In genomic region chrX:13194291-13195103, GRCh38 we compare ENCODE assay signal across 13 cellular contexts.
DNase-seq lines count a peak whose midpoint lies in the region; ATAC-seq and TF ChIP-seq lines count a peak whose summit lies in the region.
"Had no signal": no experiment of that assay in that cellular context is flagged by ENCODE, and none has a peak within 500 bp of the region (broad histone marks: within the 10 kb centered on the region; RNA-seq: fewer than 3 reads in every experiment).

No MANE protein-coding gene starts in this region.

- no peaks in the 10 kb centered on the region for H3K27me3 ChIP-seq in OCI-LY1 (ENCODE audit: insufficient read depth, low read length)
- H3K27me3 ChIP-seq in lung (ENCODE audit: control insufficient read depth, insufficient read depth) = no peaks in the 10 kb centered on the region
- H3K27me3 ChIP-seq: colonic mucosa, neural progenitor cell had no signal

- peaks cover 40% of the 10 kb centered on the region for H3K4me1 ChIP-seq in OCI-LY1 (ENCODE audit: insufficient read depth, low read length, severe bottlenecking)
- H3K4me1 ChIP-seq in lung (ENCODE audit: control insufficient read depth in 2 of 2, insufficient read depth in 2 of 2, low read length in 2 of 2) = peaks cover 0 to under 1% of the 10 kb centered on the region in 2 donors
- H3K4me1 ChIP-seq: colonic mucosa had no signal

- H3K79me2 ChIP-seq in OCI-LY1 (ENCODE audit: insufficient read depth, low read length) = no peaks in the 10 kb centered on the region

- CTCF ChIA-PET in activated naive CD4-positive, alpha-beta T cell treated with anti-CD3 and anti-CD28 coated beads, Interleukin-2, amount 10 ng/mL, durations not matched to agents 7 days and 5 days (lab: Charles Lee) = no interaction called here

- no peaks in the 10 kb centered on the region for H3K27me3 Mint-ChIP-seq in activated naive CD4-positive, alpha-beta T cell treated with anti-CD3 and anti-CD28 coated beads, Interleukin-2, amount 10 ng/mL, durations not matched to agents 7 days and 5 days

- H3F3A ChIP-seq in OCI-LY1 (ENCODE audit: insufficient read depth, low read length) = no peaks in the 10 kb centered on the region

- no peaks in the 10 kb centered on the region for H3K9me2 ChIP-seq in OCI-LY1 (ENCODE audit: low read depth, low read length)

- H3K27ac ChIP-seq in OCI-LY1 (ENCODE audit: low read depth, low read length, poor library complexity, severe bottlenecking) (peak overlapping the region; percentile 87), lung (ENCODE audit: low read depth in 1 of 2, low read length in 1 of 2) (no peak overlapping the region)
- H3K27ac ChIP-seq: colonic mucosa, neural progenitor cell had no signal

- H3K9ac ChIP-seq in OCI-LY1 (ENCODE audit: low read length) = peak overlapping the region; percentile 48
- H3K9ac ChIP-seq: neural progenitor cell had no signal

- no peaks in the 10 kb centered on the region for H3K4me1 Mint-ChIP-seq in activated naive CD4-positive, alpha-beta T cell treated with anti-CD3 and anti-CD28 coated beads, Interleukin-2, amount 10 ng/mL, durations not matched to agents 7 days and 5 days

- H3K27ac Mint-ChIP-seq in activated naive CD4-positive, alpha-beta T cell treated with anti-CD3 and anti-CD28 coated beads, Interleukin-2, amount 10 ng/mL, durations not matched to agents 7 days and 5 days = no peak overlapping the region
- H3K27ac Mint-ChIP-seq: activated T-helper 2 cell treated with anti-CD3 and anti-CD28 coated beads, Interferon-gamma antibody, Interleukin-2, Interleukin-4, amounts not matched to agents 10 μg/mL and 5 μg/mL and 100 μg/mL, durations not matched to agents 14 hours and 24 hours and 36 hours; neural progenitor cell had no signal

- no peaks in the 10 kb centered on the region for H3K9me3 Mint-ChIP-seq in activated naive CD4-positive, alpha-beta T cell treated with anti-CD3 and anti-CD28 coated beads, Interleukin-2, amount 10 ng/mL, durations not matched to agents 7 days and 5 days
- H3K9me3 Mint-ChIP-seq: activated T-helper 2 cell treated with anti-CD3 and anti-CD28 coated beads, Interferon-gamma antibody, Interleukin-2, Interleukin-4, amounts not matched to agents 10 μg/mL and 5 μg/mL and 100 μg/mL, durations not matched to agents 14 hours and 24 hours and 36 hours; CD8-positive, alpha-beta memory T cell had no signal

- WGBS in lung, 2 donors = 24 to 31% methylated on average over 4 of the region's 4 CpGs

- peak; percentile 58 for DNase-seq in DMS79 treated with DMSO at 0.1 percent for 48 hours (lab: John Stamatoyannopoulos, UW)
- peak; percentile 52 for DNase-seq in NCI-H1436 (lab: John Stamatoyannopoulos, UW)
- DNase-seq in lung (ENCODE audit: low spot score) = no peak
- no peak for DNase-seq in RKO (ENCODE audit: low spot score)
- no peak for DNase-seq in nucleus accumbens (lab: John Stamatoyannopoulos, UW)
- no peak for DNase-seq in activated naive CD4-positive, alpha-beta T cell treated with anti-CD3 and anti-CD28 coated beads, Interleukin-2, amount 10 ng/mL, durations not matched to agents 7 days and 5 days
- DNase-seq in OCI-M2 (lab: John Stamatoyannopoulos, UW; ENCODE audit: unreplicated experiment) = no peak
- DNase-seq: CD8-positive, alpha-beta memory T cell; colonic mucosa; stimulated activated CD4-positive, alpha-beta T cell treated with anti-CD3 and anti-CD28 coated beads, Interleukin-4, amount 100 ng/mL, for 4 hours had no signal

- TF ChIP-seq CTCF in OCI-LY1 (IDR thresholded peaks at IDR 0.05; ENCODE audit: low read length) (no peak), lung (IDR thresholded peaks at IDR 0.05; ENCODE audit: control extremely low read depth, extremely low read depth) (no peak)

- no peak overlapping the region for H3K4me3 Mint-ChIP-seq in activated naive CD4-positive, alpha-beta T cell treated with anti-CD3 and anti-CD28 coated beads, Interleukin-2, amount 10 ng/mL, durations not matched to agents 7 days and 5 days
- H3K4me3 Mint-ChIP-seq: CD8-positive, alpha-beta memory T cell; neural progenitor cell had no signal

- peak overlapping the region; percentile 80; the same call in 1 of the 2 replicates for H2AFZ ChIP-seq in OCI-LY1 (ENCODE audit: low read length)
- H2AFZ ChIP-seq: neural progenitor cell had no signal

- H3K4me2 ChIP-seq in OCI-LY1 (ENCODE audit: low read length) = peak overlapping the region; percentile 54; the same call in 1 of the 2 replicates
- H3K4me2 ChIP-seq: neural progenitor cell had no signal

- ATAC-seq in lung (ENCODE audit: insufficient read depth, low FRiP score) = peak; percentile 41

- H3K9me3 ChIP-seq in OCI-LY1 (ENCODE audit: low read length) (no peaks in the 10 kb centered on the region), lung (ENCODE audit: control insufficient read depth in 2 of 2, insufficient read depth in 1 of 2, low read length in 1 of 2) (no peaks in the 10 kb centered on the region)
- H3K9me3 ChIP-seq: colonic mucosa had no signal

- no peaks in the 10 kb centered on the region for H3K36me3 Mint-ChIP-seq in activated naive CD4-positive, alpha-beta T cell treated with anti-CD3 and anti-CD28 coated beads, Interleukin-2, amount 10 ng/mL, durations not matched to agents 7 days and 5 days
- H3K36me3 Mint-ChIP-seq: CD8-positive, alpha-beta memory T cell; neural progenitor cell had no signal

- H3K4me3 ChIP-seq in OCI-LY1 (ENCODE audit: low read depth, low read length, poor library complexity, severe bottlenecking) = no peak overlapping the region
- H3K4me3 ChIP-seq in lung = no peak overlapping the region
- H3K4me3 ChIP-seq: colonic mucosa, neural progenitor cell had no signal

- H3K36me3 ChIP-seq in OCI-LY1 (ENCODE audit: insufficient read depth, low read length) (no peaks in the 10 kb centered on the region), lung (ENCODE audit: control insufficient read depth in 2 of 2, insufficient read depth in 2 of 2, low read length in 2 of 2) (no peaks in the 10 kb centered on the region)
- H3K36me3 ChIP-seq: colonic mucosa, neural progenitor cell had no signal

- no peaks in the 10 kb centered on the region for H4K20me1 ChIP-seq in OCI-LY1 (ENCODE audit: insufficient read depth, low read length)

Comparison
In these comparisons a context has a peak if more than half of its experiments do, and no peak if none do; other contexts are left out.
1. DNase-seq: peak in DMS79 treated with DMSO at 0.1 percent for 48 hours (single experiment) and NCI-H1436 (single experiment); none in lung (single experiment), RKO (single experiment), nucleus accumbens (0 of 56), activated naive CD4-positive, alpha-beta T cell treated with anti-CD3 and anti-CD28 coated beads, Interleukin-2, amount 10 ng/mL, durations not matched to agents 7 days and 5 days (single experiment) and OCI-M2 (single experiment).